In genomic region chr3:170848294-170848917, GRCh38 we compare ENCODE assay signal across 10 cellular contexts. TPM values are rescaled to one million over a fixed set of nuclear protein-coding genes. Genes with fewer than 3 reads are reported as not detected.
DNase-seq lines count a peak whose midpoint lies in the region; ATAC-seq and TF ChIP-seq lines count a peak whose summit lies in the region.
"Had no signal": no experiment of that assay in that cellular context is flagged by ENCODE, and none has a peak within 500 bp of the region (broad histone marks: within the 10 kb centered on the region; RNA-seq: fewer than 3 reads in every experiment).

No MANE protein-coding gene starts in this region.

- H3K4me3 ChIP-seq in HFF-Myc (replicated peaks; ENCODE audit: low read depth, low read length), result no peak overlapping the region
- H3K4me3 ChIP-seq in adrenal gland, result no peak overlapping the region
- no peak overlapping the region for H3K4me3 ChIP-seq in right lobe of liver

- peaks cover 26% of the 10 kb centered on the region for H3K27me3 Mint-ChIP-seq in CD4-positive, alpha-beta T cell

- no peaks in the 10 kb centered on the region for H3K36me3 Mint-ChIP-seq in CD4-positive, alpha-beta T cell (ENCODE audit: low read depth)

- intact Hi-C loops in CD4-positive, alpha-beta T cell (cut with DNase I, micrococcal nuclease), result no loop called here
- intact Hi-C loops in adrenal gland (cut with DNase I) (no loop called here), right lobe of liver (cut with DNase I) (no loop called here)

- peak; percentile 20 for TF ChIP-seq CTCF in CD4-positive, alpha-beta T cell (IDR thresholded peaks at IDR 0.05)
- peak; percentile 12 for TF ChIP-seq CTCF in HFF-Myc (IDR thresholded peaks at IDR 0.05; ENCODE audit: low read depth, low read length, missing control alignments)
- peak in 5 of 6 experiments; percentile 2 to 47 (median 35) for TF ChIP-seq CTCF in adrenal gland (IDR thresholded peaks at IDR 0.05)
- peak; percentile 16 to 51 (median 47) for TF ChIP-seq CTCF in right lobe of liver (IDR thresholded peaks at IDR 0.05)

- no peaks in the 10 kb centered on the region for H3K4me1 Mint-ChIP-seq in CD4-positive, alpha-beta T cell (ENCODE audit: low read depth)

- H3K27me3 ChIP-seq in CD4-positive, alpha-beta T cell (ENCODE audit: control insufficient read depth, insufficient read depth, low read length), result peaks cover 6% of the 10 kb centered on the region
- H3K27me3 ChIP-seq in adrenal gland, result no peaks in the 10 kb centered on the region
- H3K27me3 ChIP-seq in right lobe of liver, result no peaks in the 10 kb centered on the region

- CTCF ChIA-PET in CD4-positive, alpha-beta T cell (lab: Charles Lee), result no interaction called here

- no peak for TF ChIP-seq POLR2A in adrenal gland (IDR thresholded peaks at IDR 0.05)
- TF ChIP-seq POLR2A in right lobe of liver (IDR thresholded peaks at IDR 0.05), result no peak
- TF ChIP-seq POLR2A in GM18505 (IDR thresholded peaks at IDR 0.05; ENCODE audit: borderline replicate concordance, extremely low read depth, insufficient read depth, insufficient read length), result no peak

- ATAC-seq in CD4-positive, alpha-beta T cell (ENCODE audit: poor library complexity), result no peak
- ATAC-seq in right lobe of liver, result no peak
- ATAC-seq in GM18505 (IDR thresholded peaks at IDR 0.05; ENCODE audit: unreplicated experiment), result no peak
- no peak for ATAC-seq in GM21423 (IDR thresholded peaks at IDR 0.05; ENCODE audit: unreplicated experiment)
- no peak for ATAC-seq in GM18907 (IDR thresholded peaks at IDR 0.05; ENCODE audit: unreplicated experiment)

- POLR2A ChIA-PET in CD4-positive, alpha-beta T cell (lab: Charles Lee), result no interaction called here

- DNase-seq in CD4-positive, alpha-beta T cell, result no peak
- DNase-seq in HFF-Myc (ENCODE audit: extremely low read depth, low read depth) (no peak), adrenal gland (no peak), right lobe of liver (no peak), NCI-H2029 (lab: John Stamatoyannopoulos, UW) (no peak)
- DNase-seq: hippocampal formation, NCI-H1436 had no signal

- H3K9me3 ChIP-seq in CD4-positive, alpha-beta T cell (ENCODE audit: control insufficient read depth, low read length), result no peaks in the 10 kb centered on the region
- no peaks in the 10 kb centered on the region for H3K9me3 ChIP-seq in adrenal gland (replicated peaks in 1 of 3)
- H3K9me3 ChIP-seq in right lobe of liver, result no peaks in the 10 kb centered on the region

- H3K4me1 ChIP-seq in adrenal gland (replicated peaks in 1 of 2) (no peaks in the 10 kb centered on the region), right lobe of liver (no peaks in the 10 kb centered on the region)

- H3K36me3 ChIP-seq in adrenal gland (replicated peaks in 1 of 2) (no peaks in the 10 kb centered on the region), right lobe of liver (no peaks in the 10 kb centered on the region)

- WGBS in adrenal gland, 4 donors, result 82 to 94% (median 88%) methylated on average over 2 of the region's 2 CpGs
- WGBS in right lobe of liver (ENCODE audit: insufficient coverage, low coverage, low lambda C conversion rate, missing lambda C conversion rate), result 100% methylated on average over 2 of the region's 2 CpGs

- H3K27ac Mint-ChIP-seq in CD4-positive, alpha-beta T cell, result no peak overlapping the region

- no peak overlapping the region for H3K4me3 Mint-ChIP-seq in CD4-positive, alpha-beta T cell

- H3K27ac ChIP-seq in CD4-positive, alpha-beta T cell (ENCODE audit: low read depth, low read length), result no peak overlapping the region
- H3K27ac ChIP-seq in adrenal gland, result no peak overlapping the region
- H3K27ac ChIP-seq in right lobe of liver, result no peak overlapping the region

- H3K9me3 Mint-ChIP-seq in CD4-positive, alpha-beta T cell, result no peaks in the 10 kb centered on the region

RNA-seq across cellular contexts. Expression of gene RPL22L1, which starts 21.6 kb away (rescaled TPM):
- 10 to 100 TPM; 53.5 to 55.6 TPM for total RNA-seq in CD4-positive, alpha-beta T cell
- 10 to 100 TPM; 22.1 to 78.4 (median 43.2) TPM for total RNA-seq in adrenal gland
- polyA plus RNA-seq in adrenal gland, result 100 to 1,000 TPM in 2 of 3 donors, 10 to 100 TPM in 1; 93.2 to 143 (median 128) TPM
- 100 to 1,000 TPM in 2 of 6 experiments, 10 to 100 TPM in 3, 1 to 10 TPM in 1; 9.5 to 126 (median 31.1) TPM for total RNA-seq in right lobe of liver
